In genomic region chr5:19987594-19988345, GRCh38 we compare ENCODE assay signal across 8 cellular contexts. TPM values are rescaled to one million over a fixed set of nuclear protein-coding genes. Genes with fewer than 3 reads are reported as not detected.
DNase-seq lines count a peak whose midpoint lies in the region; ATAC-seq and TF ChIP-seq lines count a peak whose summit lies in the region.

CDH18 (minus strand) TSS chr5:19988200; CDS start chr5:19838986, 149,214 bp downstream.

- H3K27ac ChIP-seq in upper lobe of left lung = no peak within 1 kb of the TSS

- DNase-seq in EL = peak; percentile 76
- peak; percentile 87 for DNase-seq in NCI-H2171 treated with DMSO at 0.1 percent for 48 hours (lab: John Stamatoyannopoulos, UW)
- DNase-seq in cardiac fibroblast (ENCODE audit: low read depth in 2 of 2) = peak; percentile 45 to 50
- DNase-seq in kidney glomerular epithelial cell (lab: John Stamatoyannopoulos, UW) = peak; percentile 17
- DNase-seq in upper lobe of left lung = peak; percentile 38 to 83

- TF ChIP-seq POLR2A in upper lobe of left lung (IDR thresholded peaks at IDR 0.05) = no peak

- no peaks in the 10 kb centered on the region for H3K27me3 ChIP-seq in upper lobe of left lung

- ATAC-seq in upper lobe of left lung (ENCODE audit: low FRiP score in 2 of 2) (peak in 1 of 2 donors; percentile 72), HG03520 (IDR thresholded peaks at IDR 0.05; ENCODE audit: unreplicated experiment) (no peak), HG03521 (IDR thresholded peaks at IDR 0.05; ENCODE audit: unreplicated experiment) (no peak), HG02763 (IDR thresholded peaks at IDR 0.05; ENCODE audit: unreplicated experiment) (no peak)

- H3K9me3 ChIP-seq in upper lobe of left lung = no peaks in the 10 kb centered on the region

- H3K4me3 ChIP-seq in cardiac fibroblast (replicated peaks in 1 of 2; ENCODE audit: low read depth in 2 of 2, low read length in 2 of 2) (peak within 1 kb of the TSS; percentile 14 to 39), upper lobe of left lung (peak within 1 kb of the TSS in 1 of 4 donors; percentile 11)

- H3K4me1 ChIP-seq in upper lobe of left lung = peaks cover 0 to 11% (median 0%) of the 10 kb centered on the region in 4 donors

- H3K36me3 ChIP-seq in upper lobe of left lung = no peaks in the 10 kb centered on the region

- no peak for TF ChIP-seq EP300 in upper lobe of left lung (IDR thresholded peaks at IDR 0.05)

- 13 to 14% methylated on average over 25 of the region's 25 CpGs for WGBS in upper lobe of left lung, 2 donors

- no peak for TF ChIP-seq CTCF in cardiac fibroblast (IDR thresholded peaks at IDR 0.05; ENCODE audit: low read depth, low read length)
- TF ChIP-seq CTCF in upper lobe of left lung (IDR thresholded peaks at IDR 0.05) = no peak

RNA-seq across cellular contexts. Expression of gene CDH18, which starts in this region (rescaled TPM):
- total RNA-seq in upper lobe of left lung = not detected

Comparison
In these comparisons a context has a peak if more than half of its experiments do, and no peak if none do; other contexts are left out.
1. Peak in DNase-seq in upper lobe of left lung; RNA of the gene not detected or under 1 TPM.
2. DNase-seq: peak in every context shown above with its lines; median percentile 87 in NCI-H2171 treated with DMSO at 0.1 percent for 48 hours; 76 in EL; 60 in upper lobe of left lung; 48 in cardiac fibroblast; 17 in kidney glomerular epithelial cell.